9 cellular contexts compared by ENCODE assay signal in the genomic region with DNA sequence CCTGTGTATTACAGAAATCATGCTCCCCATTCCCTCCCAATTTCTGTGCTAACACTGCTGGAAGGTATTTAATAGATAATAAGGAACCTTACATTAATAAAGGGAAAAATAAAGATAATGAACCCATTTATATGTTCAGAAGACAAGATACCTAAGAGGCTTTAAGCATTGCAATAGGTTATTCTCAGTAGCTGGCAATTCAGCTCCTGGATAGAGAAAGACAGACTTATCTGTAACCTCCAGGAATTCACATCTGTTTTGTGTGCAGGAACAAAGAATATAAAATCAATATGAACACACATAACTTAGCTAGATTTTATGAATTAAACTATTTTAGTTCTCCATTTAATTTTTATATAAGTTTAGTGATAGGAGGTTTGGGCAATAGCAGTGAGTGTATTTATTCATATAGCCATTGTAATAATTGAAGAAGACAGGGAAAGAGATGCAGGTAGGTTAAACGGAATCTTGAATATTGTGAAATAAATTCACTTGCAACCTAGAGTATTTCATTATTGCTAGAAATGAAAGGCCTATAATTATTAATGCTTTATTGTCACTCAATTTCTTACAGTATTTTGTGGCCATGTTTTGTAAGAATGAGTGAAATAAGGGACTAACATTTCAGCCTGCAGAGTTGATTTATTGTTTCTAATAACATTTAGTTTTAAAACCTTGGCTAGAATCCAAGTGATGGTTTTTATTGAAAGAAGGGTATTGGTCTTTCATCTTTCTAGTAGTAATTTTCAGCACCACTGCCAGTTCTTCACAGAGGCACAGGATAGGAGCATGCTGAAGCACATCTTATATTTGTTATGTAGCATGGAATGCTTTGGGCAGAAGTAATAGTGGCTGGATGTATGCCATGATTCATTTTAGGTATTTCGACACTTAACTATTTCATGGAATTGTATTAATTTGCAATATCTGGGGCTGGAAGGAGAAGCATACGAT. TPM values are rescaled to one million over a fixed set of nuclear protein-coding genes. Genes with fewer than 3 reads are reported as not detected.
DNase-seq lines count a peak whose midpoint lies in the region; ATAC-seq and TF ChIP-seq lines count a peak whose summit lies in the region.
"Had no signal": no experiment of that assay in that cellular context is flagged by ENCODE, and none has a peak within 500 bp of the region (broad histone marks: within the 10 kb centered on the region; RNA-seq: fewer than 3 reads in every experiment).

No MANE protein-coding gene starts in this region.

- no peak for TF ChIP-seq CTCF in spleen (IDR thresholded peaks at IDR 0.05 in 8 of 11, conservative IDR thresholded peaks at IDR 0.05 in 3 of 11)

- peaks cover 18 to 53% (median 38%) of the 10 kb centered on the region in 6 donors for H3K4me1 ChIP-seq in spleen

- WGBS in spleen, 5 donors = 65 to 82% (median 75%) methylated on average over 3 of the region's 3 CpGs

- intact Hi-C loops in spleen (cut with DNase I; ENCODE audit: low total_unique reads) = loop anchor here (10.0 kb wide), 2 partner anchors 99 to 231 kb away; no protein-coding TSS in a partner anchor

- peak overlapping the region in 4 of 8 donors; percentile 92 to 97 (median 94) for H3K27ac ChIP-seq in spleen

- peak; percentile 28 for DNase-seq in NCI-H1092 treated with DMSO at 0.1 percent for 48 hours (lab: John Stamatoyannopoulos, UW)
- no peak for DNase-seq in NCI-H1092 (lab: John Stamatoyannopoulos, UW)
- DNase-seq in NCI-H446 treated with DMSO at 0.1 percent for 48 hours (lab: John Stamatoyannopoulos, UW) = peak; percentile 31
- peak; percentile 31 to 40 for DNase-seq in erythroblast (lab: John Stamatoyannopoulos, UW)
- no peak for DNase-seq in spleen
- DNase-seq in putamen (ENCODE audit: low spot score) = no peak
- DNase-seq: stimulated activated naive CD4-positive, alpha-beta T cell treated with Interleukin-2 at 50 U/mL for 16 hours had no signal

- H3K36me3 ChIP-seq in spleen = no peaks in the 10 kb centered on the region

- TF ChIP-seq POLR2A in erythroblast (IDR thresholded peaks at IDR 0.05; ENCODE audit: low read length) (no peak), spleen (IDR thresholded peaks at IDR 0.05) (no peak)

- peak overlapping the region in 6 of 8 donors; percentile 71 to 95 (median 92) for H3K4me3 ChIP-seq in spleen

- H3K9me3 ChIP-seq in spleen = no peaks in the 10 kb centered on the region

- ATAC-seq in HG02798 (IDR thresholded peaks at IDR 0.05; ENCODE audit: poor library complexity, unreplicated experiment) (no peak), GM21529 (IDR thresholded peaks at IDR 0.05; ENCODE audit: unreplicated experiment) (no peak)

- H3K27me3 ChIP-seq in spleen (replicated peaks in 1 of 7) = no peaks in the 10 kb centered on the region

RNA-seq across cellular contexts. Expression of a gene that starts 1.5 kb away (rescaled TPM):
- total RNA-seq in spleen = 10 to 100 TPM; 12.5 to 26.8 (median 22.5) TPM
- 1 to 10 TPM; 2.3 to 3.4 (median 3.1) TPM for polyA plus RNA-seq in spleen

Comparison
In these comparisons a context has a peak if more than half of its experiments do, and no peak if none do; other contexts are left out.
1. DNase-seq: peak in NCI-H1092 treated with DMSO at 0.1 percent for 48 hours (single experiment), NCI-H446 treated with DMSO at 0.1 percent for 48 hours (single experiment) and erythroblast (2 of 2); none in NCI-H1092 (single experiment), spleen (single experiment) and putamen (single experiment).